In the genomic region with DNA sequence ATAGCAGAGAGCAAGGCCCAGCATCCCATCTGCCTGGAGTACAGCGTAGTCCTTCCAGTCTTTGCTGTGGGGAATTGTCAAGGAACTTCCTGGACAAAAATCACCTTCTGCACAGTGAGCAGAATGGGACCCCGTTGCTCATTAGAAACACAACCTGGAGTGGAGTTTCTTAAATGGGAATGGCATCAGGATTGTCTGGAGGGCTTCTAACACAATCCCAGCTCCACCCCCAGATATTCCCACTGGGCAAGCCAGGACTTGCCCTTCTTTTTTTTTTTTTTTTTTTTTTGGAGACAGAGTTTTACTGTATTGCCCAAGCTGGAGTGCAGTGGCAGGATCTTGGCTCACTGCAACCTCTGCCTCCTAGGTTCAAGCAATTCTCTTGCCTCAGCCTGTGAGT, we compare ENCODE assay signal across 22 cellular contexts.
A peak's percentile ranks its signal among the peaks of the same experiment; 100 is the strongest.
DNase-seq lines count a peak whose midpoint lies in the region; ATAC-seq and TF ChIP-seq lines count a peak whose summit lies in the region.
"Had no signal": no experiment of that assay in that cellular context is flagged by ENCODE, and none has a peak within 500 bp of the region (broad histone marks: within the 10 kb centered on the region; RNA-seq: fewer than 3 reads in every experiment).

No MANE protein-coding gene starts in this region.

- no peak overlapping the region for H3K9ac ChIP-seq in H9 (ENCODE audit: extremely low read depth, insufficient read length, low read length)

- no peak overlapping the region for H3K18ac ChIP-seq in H9 (ENCODE audit: insufficient read length, low read depth, low read length)

- no peak overlapping the region for H3K23ac ChIP-seq in H9 (ENCODE audit: insufficient read length, low read depth, low read length)

- peaks cover 5 to 11% of the 10 kb centered on the region in 2 experiments; a peak in 3 of 4 replicates for H3K4me1 Mint-ChIP-seq in H9
- H3K4me1 Mint-ChIP-seq in CD4-positive, alpha-beta T cell (ENCODE audit: low read depth): no peaks in the 10 kb centered on the region
- H3K4me1 Mint-ChIP-seq: CD4-positive, alpha-beta memory T cell; neural crest cell had no signal

- no peak overlapping the region for H3K27ac ChIP-seq in H9 (ENCODE audit: insufficient read length, low read depth, low read length)
- H3K27ac ChIP-seq in CD4-positive, alpha-beta T cell (ENCODE audit: low read depth, low read length): no peak overlapping the region
- H3K27ac ChIP-seq: coronary artery, gastrocnemius medialis, PC-9, SK-N-MC had no signal

- no peaks in the 10 kb centered on the region for H3K9me3 Mint-ChIP-seq in H9
- peaks cover 3% of the 10 kb centered on the region for H3K9me3 Mint-ChIP-seq in CD4-positive, alpha-beta T cell
- H3K9me3 Mint-ChIP-seq: neural crest cell had no signal

- H4K91ac ChIP-seq in H9 (ENCODE audit: insufficient read length, low read depth, low read length): no peak overlapping the region

- no peak overlapping the region for H3K4me3 Mint-ChIP-seq in H9
- no peak overlapping the region for H3K4me3 Mint-ChIP-seq in CD4-positive, alpha-beta T cell
- H3K4me3 Mint-ChIP-seq: activated CD4-positive, alpha-beta memory T cell treated with anti-CD3 and anti-CD28 coated beads for 36 hours; brain; CD4-positive, alpha-beta memory T cell; neural crest cell; T-helper 2 cell treated with Interferon-gamma antibody and Interleukin-4, amounts not matched to agents 5 μg/mL and 100 μg/mL, for 36 hours had no signal

- POLR2A ChIA-PET in CD4-positive, alpha-beta T cell (lab: Charles Lee): no interaction called here

- TF ChIP-seq CTCF in H9 (conservative IDR thresholded peaks at IDR 0.05): no peak
- no peak for TF ChIP-seq CTCF in CD4-positive, alpha-beta T cell (IDR thresholded peaks at IDR 0.05)

- no peak overlapping the region for H3K4me2 ChIP-seq in H9 (ENCODE audit: insufficient read depth, insufficient read length, low read length)
- H3K4me2 ChIP-seq: PC-9 had no signal

- no peaks in the 10 kb centered on the region for H3K79me2 ChIP-seq in H9 (ENCODE audit: insufficient read depth, low read length)

- no peak overlapping the region for H2AFZ ChIP-seq in H9 (ENCODE audit: low read length)
- H2AFZ ChIP-seq: PC-9 had no signal

- no peaks in the 10 kb centered on the region for H3K27me3 Mint-ChIP-seq in H9 (ENCODE audit: low read depth)
- H3K27me3 Mint-ChIP-seq in CD4-positive, alpha-beta T cell: no peaks in the 10 kb centered on the region
- H3K27me3 Mint-ChIP-seq: activated CD4-positive, alpha-beta memory T cell treated with anti-CD3 and anti-CD28 coated beads for 36 hours; brain; CD4-positive, alpha-beta memory T cell had no signal

- H4K8ac ChIP-seq in H9 (replicated peaks; ENCODE audit: insufficient read length, low read depth, low read length): no peak overlapping the region

- no peak overlapping the region for H3T11ph ChIP-seq in H9 (ENCODE audit: low read length)

- intact Hi-C loops in CD4-positive, alpha-beta T cell (cut with DNase I, micrococcal nuclease): no loop called here

- H3K4me1 ChIP-seq in H9 (ENCODE audit: insufficient read depth, low read length): no peaks in the 10 kb centered on the region; the same call in 1 of the 2 replicates
- H3K4me1 ChIP-seq: gastrocnemius medialis had no signal

- no peaks in the 10 kb centered on the region for H4K20me1 ChIP-seq in H9 (ENCODE audit: control insufficient read depth, insufficient read depth, insufficient read length)

- no peaks in the 10 kb centered on the region for H3K79me1 ChIP-seq in H9 (ENCODE audit: insufficient read depth, low read depth, low read length, poor library complexity, severe bottlenecking)

- H3K9me3 ChIP-seq in H9 (ENCODE audit: control insufficient read depth, low read depth, low read length): no peaks in the 10 kb centered on the region
- no peaks in the 10 kb centered on the region for H3K9me3 ChIP-seq in CD4-positive, alpha-beta T cell (ENCODE audit: control insufficient read depth, low read length)
- H3K9me3 ChIP-seq: gastrocnemius medialis had no signal

- H2BK12ac ChIP-seq in H9 (ENCODE audit: insufficient read length, low read depth, low read length): no peak overlapping the region

- no peak overlapping the region for H4K5ac ChIP-seq in H9 (ENCODE audit: insufficient read length, low read depth, low read length)

- ATAC-seq in HG02678 (IDR thresholded peaks at IDR 0.05; ENCODE audit: unreplicated experiment): no peak
- no peak for ATAC-seq in CD4-positive, alpha-beta T cell (ENCODE audit: poor library complexity)
- ATAC-seq: gastrocnemius medialis had no signal

- no peak overlapping the region for H2BK120ac ChIP-seq in H9 (ENCODE audit: low read depth, low read length, poor library complexity, severe bottlenecking)

- peak overlapping the region; percentile 92 for H2AK5ac ChIP-seq in H9 (ENCODE audit: insufficient read length, low read length)

- CTCF ChIA-PET in CD4-positive, alpha-beta T cell (lab: Charles Lee): no interaction called here

- H3K14ac ChIP-seq in H9 (ENCODE audit: insufficient read depth, low read length): no peak overlapping the region

- no CpG with 5 or more reads among the region's 2 CpGs for WGBS in H9 (ENCODE audit: extremely low coverage, insufficient read length, low lambda C conversion rate)

- H3K27me3 ChIP-seq in H9 (ENCODE audit: insufficient read depth, low read length): no peaks in the 10 kb centered on the region
- H3K27me3 ChIP-seq in CD4-positive, alpha-beta T cell (ENCODE audit: control insufficient read depth, insufficient read depth, low read length): no peaks in the 10 kb centered on the region
- H3K27me3 ChIP-seq: gastrocnemius medialis had no signal

- H3K56ac ChIP-seq in H9 (ENCODE audit: insufficient read length, low read depth, low read length): no peak overlapping the region

- H2BK5ac ChIP-seq in H9 (ENCODE audit: insufficient read length, low read length): no peak overlapping the region

- no peak overlapping the region for H2BK15ac ChIP-seq in H9 (ENCODE audit: low read depth, low read length)

- no peak overlapping the region for H2BK20ac ChIP-seq in H9 (ENCODE audit: low read depth, low read length, poor library complexity, severe bottlenecking)

- H3K4ac ChIP-seq in H9 (ENCODE audit: low read depth, low read length): no peak overlapping the region

- H3K27ac Mint-ChIP-seq in H9: 0 out of 7 replicates have a peak overlapping the region, but pooled peaks of 1 of the 3 experiments have one; percentile 28
- H3K27ac Mint-ChIP-seq in CD4-positive, alpha-beta T cell: no peak overlapping the region
- H3K27ac Mint-ChIP-seq: activated CD4-positive, alpha-beta memory T cell treated with anti-CD3 and anti-CD28 coated beads for 36 hours; CD4-positive, alpha-beta memory T cell; T-helper 2 cell treated with Interferon-gamma antibody and Interleukin-4, amounts not matched to agents 5 μg/mL and 100 μg/mL, for 36 hours had no signal

- peaks cover 11 to 37% (median 23%) of the 10 kb centered on the region in 3 experiments; a peak in 6 of 7 replicates for H3K36me3 Mint-ChIP-seq in H9 (ENCODE audit: insufficient read depth in 1 of 3, low read depth in 3 of 3)
- no peaks in the 10 kb centered on the region for H3K36me3 Mint-ChIP-seq in CD4-positive, alpha-beta T cell (ENCODE audit: low read depth)
- H3K36me3 Mint-ChIP-seq: activated CD4-positive, alpha-beta memory T cell treated with anti-CD3 and anti-CD28 coated beads for 36 hours; CD4-positive, alpha-beta memory T cell had no signal

- peak; percentile 60 for DNase-seq in AG08395 (ENCODE audit: low spot score)
- DNase-seq in H9: peak; percentile 39
- peak; percentile 79 for DNase-seq in astrocyte of the hippocampus (ENCODE audit: low read depth, low spot score)
- DNase-seq in iris pigment epithelial cell (ENCODE audit: low read depth): peak; percentile 23
- DNase-seq in NCI-H446 (lab: John Stamatoyannopoulos, UW): no peak
- DNase-seq in SHP77 (lab: John Stamatoyannopoulos, UW): no peak
- DNase-seq in CD4-positive, alpha-beta T cell: no peak
- DNase-seq: activated CD4-positive, alpha-beta memory T cell treated with anti-CD3 and anti-CD28 coated beads for 36 hours; activated naive CD4-positive, alpha-beta T cell treated with anti-CD3 and anti-CD28 coated beads, Interleukin-2, amount 50 U/mL, for 16 hours; activated T-cell treated with anti-CD3 and anti-CD28 coated beads, Interleukin-2, amount 50 U/mL, for 1 hour; CD4-positive, alpha-beta memory T cell; DND-41; gastrocnemius medialis; Karpas-422; NCI-H1105 treated with DMSO at 0.1 percent for 48 hours; PC-9 had no signal

- H3K23me2 ChIP-seq in H9 (ENCODE audit: insufficient read length, low read depth, low read length, poor library complexity, severe bottlenecking): no peaks in the 10 kb centered on the region

Comparison
In these comparisons a context has a peak if more than half of its experiments do, and no peak if none do; other contexts are left out.
1. DNase-seq: peak in AG08395 (single experiment), H9 (single experiment), astrocyte of the hippocampus (single experiment) and iris pigment epithelial cell (single experiment); none in NCI-H446 (0 of 2), SHP77 (0 of 2) and CD4-positive, alpha-beta T cell (0 of 10).